ENCODE assay signal across 8 cellular contexts in the genomic region with DNA sequence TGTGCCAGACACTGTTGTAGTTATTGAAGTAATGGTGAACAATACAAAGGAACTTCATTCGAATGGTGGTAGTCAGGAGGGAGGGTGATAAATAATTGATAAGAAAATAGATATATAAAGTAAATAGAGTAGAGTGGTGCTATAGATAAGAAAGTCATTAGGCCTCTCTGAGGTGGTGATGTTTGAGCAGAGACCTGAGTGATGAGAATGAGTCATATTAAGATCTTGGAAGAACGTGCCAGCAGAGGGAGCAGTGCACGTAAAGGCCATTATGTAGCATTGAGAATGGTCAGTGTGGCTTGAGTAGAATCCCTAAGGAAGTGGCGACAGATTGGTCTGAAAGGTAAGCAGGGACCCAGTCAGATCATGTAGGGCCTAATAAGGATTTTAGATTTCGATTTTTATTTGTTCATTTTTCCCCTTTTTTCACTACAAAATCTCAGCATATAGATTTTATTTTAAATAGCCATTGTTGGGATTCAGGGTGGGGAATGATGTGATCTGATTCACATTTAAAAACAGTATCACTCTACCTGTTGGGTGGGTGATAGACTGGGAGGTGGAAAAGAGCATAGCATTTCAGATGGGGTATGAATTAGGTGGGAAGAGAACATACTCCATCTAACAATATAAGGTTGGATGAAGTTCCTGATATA. TPM values are rescaled to one million over a fixed set of nuclear protein-coding genes. Genes with fewer than 3 reads are reported as not detected.
DNase-seq lines count a peak whose midpoint lies in the region; ATAC-seq and TF ChIP-seq lines count a peak whose summit lies in the region.

No MANE protein-coding gene starts in this region.

- no peak overlapping the region for H3K27ac ChIP-seq in C4-2B
- H3K27ac ChIP-seq in OCI-LY1 (ENCODE audit: low read depth, low read length, poor library complexity, severe bottlenecking) = no peak overlapping the region
- no peak overlapping the region for H3K27ac ChIP-seq in lower lobe of right lung

- H3F3A ChIP-seq in OCI-LY1 (ENCODE audit: insufficient read depth, low read length) = no peaks in the 10 kb centered on the region

- no peaks in the 10 kb centered on the region for H3K27me3 ChIP-seq in OCI-LY1 (ENCODE audit: insufficient read depth, low read length)
- H3K27me3 ChIP-seq in lower lobe of right lung (ENCODE audit: low read depth) = no peaks in the 10 kb centered on the region

- TF ChIP-seq CTCF in C4-2B (conservative IDR thresholded peaks at IDR 0.05) = peak; percentile 85
- TF ChIP-seq CTCF in OCI-LY1 (IDR thresholded peaks at IDR 0.05; ENCODE audit: low read length) = peak; percentile 78
- peak; percentile 52 for TF ChIP-seq CTCF in lower lobe of right lung (IDR thresholded peaks at IDR 0.05)

- no peaks in the 10 kb centered on the region for H4K20me1 ChIP-seq in OCI-LY1 (ENCODE audit: insufficient read depth, low read length)

- intact Hi-C loops in lower lobe of right lung (cut with DNase I) = no loop called here

- H3K9me3 ChIP-seq in OCI-LY1 (ENCODE audit: low read length) (no peaks in the 10 kb centered on the region), lower lobe of right lung (no peaks in the 10 kb centered on the region)

- H3K4me1 ChIP-seq in OCI-LY1 (ENCODE audit: insufficient read depth, low read length, severe bottlenecking) = no peaks in the 10 kb centered on the region
- H3K4me1 ChIP-seq in lower lobe of right lung = no peaks in the 10 kb centered on the region

- no peaks in the 10 kb centered on the region for H3K9me2 ChIP-seq in OCI-LY1 (ENCODE audit: low read depth, low read length)

- ATAC-seq in GM18502 (IDR thresholded peaks at IDR 0.05; ENCODE audit: poor library complexity, unreplicated experiment) (peak; percentile 97), HG03135 (IDR thresholded peaks at IDR 0.05; ENCODE audit: unreplicated experiment) (peak; percentile 70), lower lobe of right lung (peak; percentile 86 to 90)

- H3K4me3 ChIP-seq in OCI-LY1 (ENCODE audit: low read depth, low read length, poor library complexity, severe bottlenecking) = no peak overlapping the region
- no peak overlapping the region for H3K4me3 ChIP-seq in lower lobe of right lung

- H3K36me3 ChIP-seq in OCI-LY1 (ENCODE audit: insufficient read depth, low read length) (no peaks in the 10 kb centered on the region), lower lobe of right lung (no peaks in the 10 kb centered on the region)

- no peak overlapping the region for H2AFZ ChIP-seq in OCI-LY1 (ENCODE audit: low read length)

- DNase-seq in cerebellum (ENCODE audit: low spot score) = peak; percentile 41
- DNase-seq in lower lobe of right lung = no peak
- no peak for DNase-seq in NCI-H774 (lab: John Stamatoyannopoulos, UW)
- no peak for DNase-seq in T-helper 2 cell

- no peak overlapping the region for H3K4me2 ChIP-seq in OCI-LY1 (ENCODE audit: low read length)

- no peak overlapping the region for H3K9ac ChIP-seq in OCI-LY1 (ENCODE audit: low read length)

- no peaks in the 10 kb centered on the region for H3K79me2 ChIP-seq in OCI-LY1 (ENCODE audit: insufficient read depth, low read length)

RNA-seq across cellular contexts. Expression of gene CCDC90B, which starts 44.7 kb away (rescaled TPM):
- total RNA-seq in cerebellum (97.9 TPM), lower lobe of right lung (30.0 TPM)

RNA-seq across cellular contexts. Expression of gene ANKRD42, which starts 47.9 kb away (rescaled TPM):
- total RNA-seq in cerebellum = 9.3 TPM
- 15.9 TPM for total RNA-seq in lower lobe of right lung
